17 cellular contexts compared by ENCODE assay signal in genomic region chr3:187615630-187616029, GRCh38. TPM values are rescaled to one million over a fixed set of nuclear protein-coding genes. Genes with fewer than 3 reads are reported as not detected.
"Had no signal": no experiment of that assay in that cellular context is flagged by ENCODE, and none has a peak within 500 bp of the region (broad histone marks: within the 10 kb centered on the region; RNA-seq: fewer than 3 reads in every experiment).

No MANE protein-coding gene starts in this region.

- DNase-seq: cerebellar nuclear complex, KG1, NCI-H1417 treated with DMSO at 0.1 percent for 48 hours, SIG-M5, T1000 had no signal

- H3K4me3 Mint-ChIP-seq: activated CD4-positive, alpha-beta memory T cell treated with anti-CD3 and anti-CD28 coated beads, Interleukin-2, amount 10 ng/mL, durations not matched to agents 7 days and 5 days; activated CD4-positive, alpha-beta T cell treated with anti-CD3 and anti-CD28 coated beads for 36 hours; activated naive CD4-positive, alpha-beta T cell treated with anti-CD3 and anti-CD28 coated beads, Interleukin-2, amount 50 U/mL, for 24 hours; activated T-helper 1 cell treated with anti-CD3 and anti-CD28 coated beads, Interleukin-12 subunit alpha, Interleukin-12 subunit beta, Interleukin-2, Interleukin-4 antibody, amounts not matched to agents 30 ng/mL and 10 ng/mL and 1 ng/mL, durations not matched to agents 14 hours and 24 hours and 36 hours; brain; T-helper 17 cell had no signal

- H3K36me3 Mint-ChIP-seq: activated naive CD4-positive, alpha-beta T cell treated with anti-CD3 and anti-CD28 coated beads, Interleukin-2, amount 50 U/mL, for 24 hours; brain had no signal

- H3K27ac ChIP-seq: VCaP had no signal

- H3K9me3 Mint-ChIP-seq: activated CD4-positive, alpha-beta memory T cell treated with anti-CD3 and anti-CD28 coated beads, Interleukin-2, amount 10 ng/mL, durations not matched to agents 7 days and 5 days; activated naive CD4-positive, alpha-beta T cell treated with anti-CD3 and anti-CD28 coated beads, Interleukin-2, amount 50 U/mL, for 24 hours; activated T-helper 1 cell treated with anti-CD3 and anti-CD28 coated beads, Interleukin-12 subunit alpha, Interleukin-12 subunit beta, Interleukin-2, Interleukin-4 antibody, amounts not matched to agents 30 ng/mL and 10 ng/mL and 1 ng/mL, durations not matched to agents 14 hours and 24 hours and 36 hours; brain had no signal

- FAIRE-seq: astrocyte, colon had no signal

- H3K27ac Mint-ChIP-seq: activated CD4-positive, alpha-beta memory T cell treated with anti-CD3 and anti-CD28 coated beads, Interleukin-2, amount 10 ng/mL, durations not matched to agents 7 days and 5 days; activated CD4-positive, alpha-beta T cell treated with anti-CD3 and anti-CD28 coated beads for 36 hours; activated naive CD4-positive, alpha-beta T cell treated with anti-CD3 and anti-CD28 coated beads, Interleukin-2, amount 50 U/mL, for 24 hours; activated T-helper 1 cell treated with anti-CD3 and anti-CD28 coated beads, Interleukin-12 subunit alpha, Interleukin-12 subunit beta, Interleukin-2, Interleukin-4 antibody, amounts not matched to agents 30 ng/mL and 10 ng/mL and 1 ng/mL, durations not matched to agents 14 hours and 24 hours and 36 hours; brain; T-helper 17 cell had no signal

- H3K4me1 Mint-ChIP-seq: activated CD4-positive, alpha-beta memory T cell treated with anti-CD3 and anti-CD28 coated beads, Interleukin-2, amount 10 ng/mL, durations not matched to agents 7 days and 5 days; activated CD4-positive, alpha-beta T cell treated with anti-CD3 and anti-CD28 coated beads for 36 hours; activated naive CD4-positive, alpha-beta T cell treated with anti-CD3 and anti-CD28 coated beads, Interleukin-2, amount 50 U/mL, for 24 hours; T-helper 17 cell had no signal

RNA-seq across cellular contexts. Expression of gene SST, which starts 54.6 kb away (rescaled TPM):
- total RNA-seq: activated CD4-positive, alpha-beta memory T cell treated with anti-CD3 and anti-CD28 coated beads, Interleukin-2, amount 10 ng/mL, durations not matched to agents 7 days and 5 days; activated CD4-positive, alpha-beta T cell treated with anti-CD3 and anti-CD28 coated beads for 36 hours; activated T-helper 1 cell treated with anti-CD3 and anti-CD28 coated beads, Interleukin-12 subunit alpha, Interleukin-12 subunit beta, Interleukin-2, Interleukin-4 antibody, amounts not matched to agents 30 ng/mL and 10 ng/mL and 1 ng/mL, durations not matched to agents 14 hours and 24 hours and 36 hours; LHCN-M2; OCI-LY7; RPMI7951; T-helper 17 cell had no signal
